In genomic region chr3:82306189-82306588, GRCh38 we compare ENCODE assay signal across 22 cellular contexts.
DNase-seq lines count a peak whose midpoint lies in the region; ATAC-seq, FAIRE-seq and TF ChIP-seq lines count a peak whose summit lies in the region.
"Had no signal": no experiment of that assay in that cellular context is flagged by ENCODE, and none has a peak within 500 bp of the region (broad histone marks: within the 10 kb centered on the region; RNA-seq: fewer than 3 reads in every experiment).

No MANE protein-coding gene starts in this region.

- no peak overlapping the region for H3K9ac ChIP-seq in SU-DHL-6 (ENCODE audit: low read length)
- H3K9ac ChIP-seq in GM12878 (ENCODE audit: control insufficient read depth, insufficient read depth, low read length): no peak overlapping the region
- H3K9ac ChIP-seq: BLaER1 treated with 17β-estradiol and CSF1 and Interleukin-3, amounts not matched to agents 10 nM and 100 nM had no signal

- H3K9me3 ChIP-seq in SU-DHL-6 (ENCODE audit: insufficient read depth, low read length) (no peaks in the 10 kb centered on the region), GM12878 (replicated peaks; ENCODE audit: control insufficient read depth, insufficient read depth, low read length) (no peaks in the 10 kb centered on the region)
- H3K9me3 ChIP-seq: A549; BLaER1 treated with 17β-estradiol and CSF1 and Interleukin-3, amounts not matched to agents 10 nM and 100 nM; Caco-2 had no signal

- H3K4me1 ChIP-seq in GM12878 (ENCODE audit: control insufficient read depth, insufficient read depth, low read length): no peaks in the 10 kb centered on the region
- H3K4me1 ChIP-seq: A549; BLaER1 treated with 17β-estradiol and CSF1 and Interleukin-3, amounts not matched to agents 10 nM and 100 nM; Caco-2 had no signal

- SMC1A ChIA-PET in GM12878 (lab: Charles Lee; ENCODE audit: uncharacterized antibody, unreplicated experiment): no interaction called here

- no TSS peak for BruUV-seq in GM12878 (replicated peaks; lab: Mats Ljungman, UMichigan)

- H3K79me2 ChIP-seq in SU-DHL-6 (ENCODE audit: insufficient read depth, low read length) (no peaks in the 10 kb centered on the region), GM12878 (ENCODE audit: control insufficient read depth, insufficient read depth, low read length) (no peaks in the 10 kb centered on the region)

- WGBS in GM12878 (ENCODE audit: insufficient coverage, insufficient replicate concordance, low lambda C conversion rate, missing lambda C conversion rate): 0% methylated on average over 1 of the region's 1 CpG

- H4K20me1 ChIP-seq in SU-DHL-6 (ENCODE audit: low read depth, low read length): no peaks in the 10 kb centered on the region
- no peaks in the 10 kb centered on the region for H4K20me1 ChIP-seq in GM12878 (ENCODE audit: control insufficient read depth, insufficient read depth)
- H4K20me1 ChIP-seq: BLaER1 treated with 17β-estradiol and CSF1 and Interleukin-3, amounts not matched to agents 10 nM and 100 nM had no signal

- RAD21 ChIA-PET in GM12878 (lab: Charles Lee; ENCODE audit: unreplicated experiment): no interaction called here

- H3K36me3 ChIP-seq in SU-DHL-6 (ENCODE audit: low read length) (no peaks in the 10 kb centered on the region), GM12878 (ENCODE audit: control insufficient read depth in 2 of 2, insufficient read depth in 2 of 2, low read length in 1 of 2) (no peaks in the 10 kb centered on the region), brain microvascular endothelial cell (replicated peaks) (no peaks in the 10 kb centered on the region)
- H3K36me3 ChIP-seq: BLaER1 treated with 17β-estradiol and CSF1 and Interleukin-3, amounts not matched to agents 10 nM and 100 nM had no signal

- DNase-seq in GM12865 (ENCODE audit: low read depth) (peak; percentile 11), GM12878 (ENCODE audit: low read depth, low spot score) (no peak), brain microvascular endothelial cell (no peak)
- DNase-seq in activated CD8-positive, alpha-beta memory T cell treated with anti-CD3 and anti-CD28 coated beads for 24 hours: no peak
- no peak for DNase-seq in stimulated activated naive CD4-positive, alpha-beta T cell treated with Interleukin-2 at 50 U/mL for 16 hours (lab: John Stamatoyannopoulos, UW)
- DNase-seq: AML-193; Caco-2; Calu3; CD4-positive, alpha-beta T cell; CD8-positive, alpha-beta T cell; DMS79 treated with DMSO at 0.1 percent for 48 hours; GF-D8 had no signal

- in situ Hi-C loops in GM12878 (cut with MboI): no loop called here
- in situ Hi-C loops in brain microvascular endothelial cell (cut with HindIII; ENCODE audit: low pct_ligation_motif_present, low sequenced_read_pairs): no loop called here

- no peak for TF ChIP-seq EP300 in GM12878 (IDR thresholded peaks at IDR 0.05; ENCODE audit: borderline replicate concordance in 1 of 2, control insufficient read depth in 1 of 2, low read depth in 2 of 2, low read length in 2 of 2)

- 0 out of 2 replicates have a peak, but pooled peaks cover 4% of the 10 kb centered on the region for H3K9me2 ChIP-seq in SU-DHL-6 (replicated peaks; ENCODE audit: insufficient read depth, low read length)

- no peaks in the 10 kb centered on the region for H3F3A ChIP-seq in SU-DHL-6 (ENCODE audit: insufficient read depth)

- H3K4me2 ChIP-seq in SU-DHL-6 (ENCODE audit: low read depth, low read length, poor library complexity, severe bottlenecking): no peak overlapping the region
- no peak overlapping the region for H3K4me2 ChIP-seq in GM12878 (ENCODE audit: control insufficient read depth, insufficient read depth)
- H3K4me2 ChIP-seq: A549; BLaER1 treated with 17β-estradiol and CSF1 and Interleukin-3, amounts not matched to agents 10 nM and 100 nM had no signal

- TF ChIP-seq POLR2A in GM12878 (IDR thresholded peaks at IDR 0.05; ENCODE audit: low read depth, low read length): no peak

- FAIRE-seq in GM12878 (lab: Jason Lieb, UNC): no peak
- FAIRE-seq: A549, D721Med, G401.6, GM12891 had no signal

- POLR2A ChIA-PET in GM12878 (lab: Charles Lee): no interaction called here

- H3K4me3 ChIP-seq in GM12865 (ENCODE audit: low read depth, low read length) (no peak overlapping the region), SU-DHL-6 (ENCODE audit: insufficient read depth, low read length, poor library complexity, severe bottlenecking) (no peak overlapping the region), GM12878 (no peak overlapping the region), brain microvascular endothelial cell (ENCODE audit: low read depth, low read length) (no peak overlapping the region)
- H3K4me3 ChIP-seq: A549; BLaER1 treated with 17β-estradiol and CSF1 and Interleukin-3, amounts not matched to agents 10 nM and 100 nM had no signal

- no peak for TF ChIP-seq RAD21 in GM12878 (IDR thresholded peaks at IDR 0.05; ENCODE audit: insufficient read depth, low read depth, low read length)

- TF ChIP-seq CTCF in GM12865 (IDR thresholded peaks at IDR 0.05; ENCODE audit: insufficient read depth, low read depth, low read length, missing control alignments): no peak
- no peak for TF ChIP-seq CTCF in SU-DHL-6 (IDR thresholded peaks at IDR 0.05; ENCODE audit: insufficient read depth, low read length, poor library complexity, severe bottlenecking)
- TF ChIP-seq CTCF in GM12878 (IDR thresholded peaks at IDR 0.05 in 2 of 3, conservative IDR thresholded peaks at IDR 0.05 in 1 of 3; ENCODE audit: control insufficient read depth in 2 of 3, extremely low read depth in 1 of 3, insufficient read depth in 1 of 3, low read depth in 3 of 3, low read length in 3 of 3): no peak
- TF ChIP-seq CTCF in brain microvascular endothelial cell (IDR thresholded peaks at IDR 0.05; ENCODE audit: low read depth, low read length, missing control alignments): no peak

- CTCF ChIA-PET in GM12878 (lab: Yijun Ruan, JAX): interaction anchor here (2.8 kb wide), 1 partner anchor 11 kb away, joined by 10 read pairs; no protein-coding TSS in a partner anchor

- intact Hi-C loops in GM12878 (cut with micrococcal nuclease; ENCODE audit: unreplicated experiment): no loop called here

- H2AFZ ChIP-seq in SU-DHL-6 (ENCODE audit: low read depth, low read length, severe bottlenecking): peak overlapping the region; percentile 29
- H2AFZ ChIP-seq in GM12878 (ENCODE audit: control insufficient read depth, low read depth, low read length): no peak overlapping the region

- H3K27me3 ChIP-seq in SU-DHL-6 (ENCODE audit: low read length) (no peaks in the 10 kb centered on the region), GM12878 (replicated peaks in 1 of 2; ENCODE audit: control insufficient read depth in 2 of 2, insufficient read depth in 2 of 2, low read length in 1 of 2) (no peaks in the 10 kb centered on the region), brain microvascular endothelial cell (replicated peaks) (no peaks in the 10 kb centered on the region)
- H3K27me3 ChIP-seq: BLaER1 treated with 17β-estradiol and CSF1 and Interleukin-3, amounts not matched to agents 10 nM and 100 nM had no signal

- no peak overlapping the region for H3K27ac ChIP-seq in SU-DHL-6 (ENCODE audit: low read depth, low read length)
- no peak overlapping the region for H3K27ac ChIP-seq in GM12878 (ENCODE audit: control insufficient read depth, insufficient read depth)
- H3K27ac ChIP-seq in brain microvascular endothelial cell: no peak overlapping the region
- H3K27ac ChIP-seq: 22Rv1; A549; BLaER1 treated with 17β-estradiol and CSF1 and Interleukin-3, amounts not matched to agents 10 nM and 100 nM; C4-2B had no signal

- peak; percentile 59 for ATAC-seq in HG02610 (IDR thresholded peaks at IDR 0.05; ENCODE audit: unreplicated experiment)
- 0 out of 3 replicates have a peak, but pooled peaks have one; percentile 15 for ATAC-seq in GM12878
- no peak for ATAC-seq in HG03457 (IDR thresholded peaks at IDR 0.05; ENCODE audit: unreplicated experiment)
- ATAC-seq: A549; CD8-positive, alpha-beta T cell had no signal

TF ChIP-seq in GM12878, 131 proteins besides CTCF, POLR2A, EP300 and RAD21 (continues in another document):
- no peak for TF ChIP-seq HCFC1 (IDR thresholded peaks at IDR 0.05; ENCODE audit: low read length)
- no peak for TF ChIP-seq IRF4 (IDR thresholded peaks at IDR 0.05; ENCODE audit: low read depth, low read length)
- TF ChIP-seq ASH2L (IDR thresholded peaks at IDR 0.05; ENCODE audit: borderline replicate concordance, low read depth): no peak
- no peak for TF ChIP-seq MEF2B (IDR thresholded peaks at IDR 0.05; ENCODE audit: partially characterized antibody, poor library complexity, severe bottlenecking)
- TF ChIP-seq CUX1 (IDR thresholded peaks at IDR 0.05; ENCODE audit: insufficient replicate concordance, low read depth, low read length): no peak
